Comparison of ENCODE assay signal across 20 cellular contexts in genomic region chr2:148994341-148994740, GRCh38. TPM values are rescaled to one million over a fixed set of nuclear protein-coding genes. Genes with fewer than 3 reads are reported as not detected.
DNase-seq lines count a peak whose midpoint lies in the region; ATAC-seq and TF ChIP-seq lines count a peak whose summit lies in the region.
"Had no signal": no experiment of that assay in that cellular context is flagged by ENCODE, and none has a peak within 500 bp of the region (broad histone marks: within the 10 kb centered on the region; RNA-seq: fewer than 3 reads in every experiment).

No MANE protein-coding gene starts in this region.

- H2AFZ ChIP-seq in PC-9 = no peak overlapping the region

- ATAC-seq in GM19397 (IDR thresholded peaks at IDR 0.05; ENCODE audit: unreplicated experiment) = no peak
- no peak for ATAC-seq in GM18498 (IDR thresholded peaks at IDR 0.05; ENCODE audit: unreplicated experiment)
- ATAC-seq: activated CD4-positive, CD25-positive, alpha-beta regulatory T cell treated with anti-CD3 and anti-CD28 coated beads, Interleukin-2, amount 50 U/mL, for 24 hours; activated CD8-positive, alpha-beta T cell treated with anti-CD3 and anti-CD28 coated beads for 36 hours; SK-N-SH treated with all-trans-retinoic acid at 6 μM for 48 hours had no signal

- H3K27ac ChIP-seq in PC-9 = no peak overlapping the region
- H3K27ac ChIP-seq: Peyer's patch, upper lobe of left lung had no signal

- no peaks in the 10 kb centered on the region for H3K9me3 ChIP-seq in PC-9 (ENCODE audit: insufficient read depth, low read depth)
- H3K9me3 ChIP-seq: Peyer's patch, upper lobe of left lung had no signal

- H3K79me2 ChIP-seq in PC-9 (ENCODE audit: low read depth) = no peaks in the 10 kb centered on the region

- no peaks in the 10 kb centered on the region for H3F3A ChIP-seq in PC-9 (ENCODE audit: insufficient read depth, low read depth)

- no peaks in the 10 kb centered on the region for H3K36me3 ChIP-seq in PC-9 (ENCODE audit: low read depth)
- H3K36me3 ChIP-seq: Peyer's patch, upper lobe of left lung had no signal

- H3K4me1 ChIP-seq in PC-9 (replicated peaks; ENCODE audit: insufficient read depth) = no peaks in the 10 kb centered on the region
- H3K4me1 ChIP-seq: Peyer's patch, upper lobe of left lung had no signal

- peak; percentile 61 for DNase-seq in NCI-H146 treated with DMSO at 0.1 percent for 48 hours (lab: John Stamatoyannopoulos, UW; ENCODE audit: unreplicated experiment)
- peak; percentile 90 for DNase-seq in NCI-H748 (lab: John Stamatoyannopoulos, UW; ENCODE audit: unreplicated experiment)
- DNase-seq in epithelial cell of esophagus (ENCODE audit: low read depth) = peak; percentile 35
- DNase-seq in PC-9 = no peak
- DNase-seq in MV-4-11 (lab: John Stamatoyannopoulos, UW) = no peak
- DNase-seq: activated CD8-positive, alpha-beta T cell treated with anti-CD3 and anti-CD28 coated beads for 36 hours; activated gamma-delta T cell treated with Interleukin-2 at 50 U/mL for 16 hours; CD8-positive, alpha-beta memory T cell; dermis blood vessel endothelial cell; H7; NCI-H187; nucleus accumbens; Peyer's patch; stimulated activated CD4-positive, alpha-beta T cell treated with anti-CD3 and anti-CD28 coated beads, Interleukin-12 subunit alpha, Interleukin-12 subunit beta, amount 100 ng/mL, for 4 hours; upper lobe of left lung had no signal

- no peaks in the 10 kb centered on the region for H4K20me1 ChIP-seq in PC-9 (ENCODE audit: insufficient read depth)

- H3K4me2 ChIP-seq in PC-9 = no peak overlapping the region

- H3K4me3 ChIP-seq in epithelial cell of esophagus (ENCODE audit: low read length) (no peak overlapping the region), PC-9 (no peak overlapping the region)
- H3K4me3 ChIP-seq: Peyer's patch, upper lobe of left lung had no signal

- intact Hi-C loops in PC-9 (cut with micrococcal nuclease; ENCODE audit: unreplicated experiment) = loop anchor here (5.0 kb wide), 1 partner anchor 427 kb away; no protein-coding TSS in a partner anchor

- no peaks in the 10 kb centered on the region for H3K9me2 ChIP-seq in PC-9 (ENCODE audit: insufficient read depth)

- CTCF ChIA-PET in PC-9 (lab: Charles Lee) = no interaction called here

- POLR2A ChIA-PET in PC-9 (lab: Charles Lee; ENCODE audit: unreplicated experiment) = no interaction called here

- BruUV-seq in PC-9 (replicated peaks; lab: Mats Ljungman, UMichigan) = no TSS peak

- TF ChIP-seq CTCF in epithelial cell of esophagus (IDR thresholded peaks at IDR 0.05; ENCODE audit: insufficient read depth, low read depth, low read length, missing control alignments) = no peak
- no peak for TF ChIP-seq CTCF in PC-9 (conservative IDR thresholded peaks at IDR 0.05)

- H3K27me3 ChIP-seq in PC-9 (ENCODE audit: insufficient read depth, low read depth) = no peaks in the 10 kb centered on the region
- H3K27me3 ChIP-seq: Peyer's patch, upper lobe of left lung had no signal

RNA-seq across cellular contexts. Expression of gene LYPD6B, which starts 44.2 kb away (rescaled TPM):
- 10.0 and 12.7 TPM in 2 replicates for total RNA-seq in PC-9 (2021)
- total RNA-seq: activated CD8-positive, alpha-beta T cell treated with anti-CD3 and anti-CD28 coated beads for 36 hours; CD8-positive, alpha-beta memory T cell; dermis blood vessel endothelial cell; lung microvascular endothelial cell had no signal

Comparison
In these comparisons a context has a peak if more than half of its experiments do, and no peak if none do; other contexts are left out.
1. DNase-seq: peak in NCI-H146 treated with DMSO at 0.1 percent for 48 hours (single experiment), NCI-H748 (single experiment) and epithelial cell of esophagus (single experiment); none in PC-9 (0 of 2) and MV-4-11 (single experiment).